ENCODE assay signal across 21 cellular contexts in genomic region chr11:34855021-34855753, GRCh38.
A peak's percentile ranks its signal among the peaks of the same experiment; 100 is the strongest.
DNase-seq lines count a peak whose midpoint lies in the region; ATAC-seq and TF ChIP-seq lines count a peak whose summit lies in the region.
"Had no signal": no experiment of that assay in that cellular context is flagged by ENCODE, and none has a peak within 500 bp of the region (broad histone marks: within the 10 kb centered on the region; RNA-seq: fewer than 3 reads in every experiment).

No MANE protein-coding gene starts in this region.

- WGBS in liver = 42% methylated on average over 5 of the region's 5 CpGs

- H3K9me3 ChIP-seq in PC-3 (ENCODE audit: low read length) (no peaks in the 10 kb centered on the region), liver (ENCODE audit: control insufficient read depth in 4 of 4, low read length in 3 of 4) (no peaks in the 10 kb centered on the region), Karpas-422 (ENCODE audit: low read length) (no peaks in the 10 kb centered on the region)

- no peak overlapping the region for H3K4me3 ChIP-seq in PC-3 (ENCODE audit: low read length)
- H3K4me3 ChIP-seq in epithelial cell of esophagus (ENCODE audit: low read length) = no peak overlapping the region
- H3K4me3 ChIP-seq in liver (ENCODE audit: low read depth in 1 of 3, low read length in 3 of 3) = no peak overlapping the region
- H3K4me3 ChIP-seq in Karpas-422 (ENCODE audit: low read length) = no peak overlapping the region
- H3K4me3 ChIP-seq: GM12878 had no signal

- no peaks in the 10 kb centered on the region for H3K79me2 ChIP-seq in PC-3 (ENCODE audit: low read length)
- no peaks in the 10 kb centered on the region for H3K79me2 ChIP-seq in Karpas-422 (ENCODE audit: low read length)

- H3K27me3 ChIP-seq in PC-3 (ENCODE audit: low read length) (no peaks in the 10 kb centered on the region), liver (ENCODE audit: control insufficient read depth in 4 of 4, insufficient read depth in 4 of 4, low read length in 3 of 4) (no peaks in the 10 kb centered on the region), Karpas-422 (ENCODE audit: low read length) (no peaks in the 10 kb centered on the region)

- intact Hi-C loops in PC-3 (cut with micrococcal nuclease) = no loop called here

- in situ Hi-C loops in KBM-7 (cut with MboI; ENCODE audit: low pct_unique_long_range_greater_than_20kb, low sequenced_read_pairs) = no loop called here

- peaks cover 25% of the 10 kb centered on the region for H3K4me1 ChIP-seq in PC-3 (ENCODE audit: insufficient read depth, low read length)
- H3K4me1 ChIP-seq in liver (ENCODE audit: control insufficient read depth in 4 of 4, insufficient read depth in 4 of 4, low read length in 3 of 4) = peaks cover 0 to 10% (median 7%) of the 10 kb centered on the region in 4 donors
- H3K4me1 ChIP-seq in Karpas-422 (ENCODE audit: low read length) = no peaks in the 10 kb centered on the region

- no peak overlapping the region for H3K9ac ChIP-seq in PC-3 (ENCODE audit: low read length)
- no peak overlapping the region for H3K9ac ChIP-seq in liver (ENCODE audit: low read depth in 1 of 2, low read length in 2 of 2)
- H3K9ac ChIP-seq in Karpas-422 (ENCODE audit: low read length) = no peak overlapping the region

- no peaks in the 10 kb centered on the region for H3K9me2 ChIP-seq in PC-3 (replicated peaks; ENCODE audit: low read length)
- H3K9me2 ChIP-seq in Karpas-422 (replicated peaks; ENCODE audit: insufficient read depth, low read length) = no peaks in the 10 kb centered on the region

- H4K20me1 ChIP-seq in PC-3 (ENCODE audit: low read length) = no peaks in the 10 kb centered on the region
- no peaks in the 10 kb centered on the region for H4K20me1 ChIP-seq in Karpas-422 (ENCODE audit: insufficient read depth, low read depth, low read length)

- TF ChIP-seq RAD21 in liver (IDR thresholded peaks at IDR 0.05) = no peak

- no peak for TF ChIP-seq CTCF in PC-3 (conservative IDR thresholded peaks at IDR 0.05; ENCODE audit: low read depth, low read length)
- no peak for TF ChIP-seq CTCF in epithelial cell of esophagus (IDR thresholded peaks at IDR 0.05; ENCODE audit: insufficient read depth, low read depth, low read length, missing control alignments)
- TF ChIP-seq CTCF in liver (IDR thresholded peaks at IDR 0.05; ENCODE audit: low read depth, low read length, missing input control) = no peak

- DNase-seq in PC-3 (peak; percentile 39), epithelial cell of esophagus (ENCODE audit: low read depth) (peak; percentile 89), superior temporal gyrus (ENCODE audit: extremely low spot score) (peak; percentile 27), Karpas-422 (no peak), KBM-7 (no peak), NCI-H2107 treated with DMSO at 0.1 percent for 48 hours (lab: John Stamatoyannopoulos, UW; ENCODE audit: unreplicated experiment) (no peak)
- DNase-seq: activated CD4-positive, alpha-beta T cell treated with anti-CD3 and anti-CD28 coated beads for 36 hours; activated naive CD8-positive, alpha-beta T cell treated with anti-CD3 and anti-CD28 coated beads, Interleukin-2, amount 10 ng/mL, durations not matched to agents 7 days and 5 days; CD4-positive, CD25-positive, alpha-beta regulatory T cell; GF-D8; glutamatergic neuron; Kasumi-1; NCI-H1092 treated with DMSO at 0.1 percent for 48 hours; NCI-H2081 treated with DMSO at 0.1 percent for 48 hours; NCI-H524; nephron progenitor cell; stimulated activated CD4-positive, alpha-beta T cell treated with anti-CD3 and anti-CD28 coated beads, Interleukin-4, amount 100 ng/mL, for 24 hours had no signal

- H3K36me3 ChIP-seq in PC-3 (ENCODE audit: low read depth, low read length) (no peaks in the 10 kb centered on the region), liver (ENCODE audit: control insufficient read depth in 4 of 4, insufficient read depth in 3 of 4, low read depth in 1 of 4, low read length in 3 of 4) (no peaks in the 10 kb centered on the region), Karpas-422 (ENCODE audit: insufficient read depth, low read length) (no peaks in the 10 kb centered on the region)

- POLR2A ChIA-PET in PC-3 (lab: Charles Lee; ENCODE audit: unreplicated experiment) = no interaction called here

- no TSS peak for BruUV-seq in PC-3 (replicated peaks; lab: Mats Ljungman, UMichigan)

- no peaks in the 10 kb centered on the region for H3F3A ChIP-seq in PC-3 (ENCODE audit: low read length, unreplicated experiment)

- no peak overlapping the region; the same call in none of the 2 replicates for H2AFZ ChIP-seq in PC-3 (ENCODE audit: low read length)
- H2AFZ ChIP-seq in Karpas-422 (ENCODE audit: low read length) = no peak overlapping the region

- CTCF ChIA-PET in PC-3 (lab: Charles Lee) = interaction anchor here (0.6 kb wide), 1 partner anchor 375 kb away, joined by 5 read pairs; no protein-coding TSS in a partner anchor

- ATAC-seq in PC-3 = no peak
- no peak for ATAC-seq in GM21381 (IDR thresholded peaks at IDR 0.05; ENCODE audit: unreplicated experiment)
- ATAC-seq: activated CD4-positive, alpha-beta T cell treated with anti-CD3 and anti-CD28 coated beads for 36 hours; GM12878; Right ventricle myocardium inferior had no signal

- no peak overlapping the region for H3K4me2 ChIP-seq in PC-3 (ENCODE audit: low read length)
- no peak overlapping the region for H3K4me2 ChIP-seq in Karpas-422 (ENCODE audit: low read depth, low read length, poor library complexity, severe bottlenecking)

- H3K27ac ChIP-seq in PC-3 (ENCODE audit: low read length) (peak overlapping the region; percentile 63), liver (ENCODE audit: low read depth in 1 of 2, low read length in 2 of 2) (no peak overlapping the region), Karpas-422 (ENCODE audit: low read length) (no peak overlapping the region)

TF ChIP-seq in liver, 16 proteins besides CTCF, POLR2A, EP300 and RAD21:
- TF ChIP-seq JUND (IDR thresholded peaks at IDR 0.05) = no peak
- peak; percentile 75 for TF ChIP-seq FOXA2 (IDR thresholded peaks at IDR 0.05)
- no peak for TF ChIP-seq YY1 (IDR thresholded peaks at IDR 0.05)
- no peak for TF ChIP-seq NR2F2 (IDR thresholded peaks at IDR 0.05)
- TF ChIP-seq ATF3 (IDR thresholded peaks at IDR 0.05) = no peak
- no peak for TF ChIP-seq SP1 (IDR thresholded peaks at IDR 0.05)
- TF ChIP-seq GABPA (IDR thresholded peaks at IDR 0.05 in 1 of 2, conservative IDR thresholded peaks at IDR 0.05 in 1 of 2) = no peak
- TF ChIP-seq HNF4A (conservative IDR thresholded peaks at IDR 0.05) = peak in 1 of 2 donors; percentile 19
- TF ChIP-seq MAX (IDR thresholded peaks at IDR 0.05) = no peak
- peak in 1 of 2 donors; percentile 43 for TF ChIP-seq RXRA (IDR thresholded peaks at IDR 0.05)
- no peak for TF ChIP-seq EGR1 (IDR thresholded peaks at IDR 0.05; ENCODE audit: low read depth in 2 of 2)
- peak; percentile 46 for TF ChIP-seq FOXA1 (IDR thresholded peaks at IDR 0.05)
- no peak for TF ChIP-seq TAF1 (conservative IDR thresholded peaks at IDR 0.05)
- TF ChIP-seq, protein P1, sequence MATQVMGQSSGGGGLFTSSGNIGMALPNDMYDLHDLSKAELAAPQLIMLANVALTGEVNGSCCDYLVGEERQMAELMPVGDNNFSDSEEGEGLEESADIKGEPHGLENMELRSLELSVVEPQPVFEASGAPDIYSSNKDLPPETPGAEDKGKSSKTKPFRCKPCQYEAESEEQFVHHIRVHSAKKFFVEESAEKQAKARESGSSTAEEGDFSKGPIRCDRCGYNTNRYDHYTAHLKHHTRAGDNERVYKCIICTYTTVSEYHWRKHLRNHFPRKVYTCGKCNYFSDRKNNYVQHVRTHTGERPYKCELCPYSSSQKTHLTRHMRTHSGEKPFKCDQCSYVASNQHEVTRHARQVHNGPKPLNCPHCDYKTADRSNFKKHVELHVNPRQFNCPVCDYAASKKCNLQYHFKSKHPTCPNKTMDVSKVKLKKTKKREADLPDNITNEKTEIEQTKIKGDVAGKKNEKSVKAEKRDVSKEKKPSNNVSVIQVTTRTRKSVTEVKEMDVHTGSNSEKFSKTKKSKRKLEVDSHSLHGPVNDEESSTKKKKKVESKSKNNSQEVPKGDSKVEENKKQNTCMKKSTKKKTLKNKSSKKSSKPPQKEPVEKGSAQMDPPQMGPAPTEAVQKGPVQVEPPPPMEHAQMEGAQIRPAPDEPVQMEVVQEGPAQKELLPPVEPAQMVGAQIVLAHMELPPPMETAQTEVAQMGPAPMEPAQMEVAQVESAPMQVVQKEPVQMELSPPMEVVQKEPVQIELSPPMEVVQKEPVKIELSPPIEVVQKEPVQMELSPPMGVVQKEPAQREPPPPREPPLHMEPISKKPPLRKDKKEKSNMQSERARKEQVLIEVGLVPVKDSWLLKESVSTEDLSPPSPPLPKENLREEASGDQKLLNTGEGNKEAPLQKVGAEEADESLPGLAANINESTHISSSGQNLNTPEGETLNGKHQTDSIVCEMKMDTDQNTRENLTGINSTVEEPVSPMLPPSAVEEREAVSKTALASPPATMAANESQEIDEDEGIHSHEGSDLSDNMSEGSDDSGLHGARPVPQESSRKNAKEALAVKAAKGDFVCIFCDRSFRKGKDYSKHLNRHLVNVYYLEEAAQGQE (IDR thresholded peaks at IDR 0.05) = no peak

Comparison
In these comparisons a context has a peak if more than half of its experiments do, and no peak if none do; other contexts are left out.
1. DNase-seq: peak in PC-3 (single experiment), epithelial cell of esophagus (single experiment) and superior temporal gyrus (single experiment); none in Karpas-422 (single experiment), KBM-7 (single experiment) and NCI-H2107 treated with DMSO at 0.1 percent for 48 hours (single experiment).